In genomic region chr3:120102674-120103073, GRCh38 we compare ENCODE assay signal across 16 cellular contexts. TPM values are rescaled to one million over a fixed set of nuclear protein-coding genes. Genes with fewer than 3 reads are reported as not detected.
DNase-seq lines count a peak whose midpoint lies in the region; ATAC-seq and TF ChIP-seq lines count a peak whose summit lies in the region.
"Had no signal": no experiment of that assay in that cellular context is flagged by ENCODE, and none has a peak within 500 bp of the region (broad histone marks: within the 10 kb centered on the region; RNA-seq: fewer than 3 reads in every experiment).

No MANE protein-coding gene starts in this region.

- intact Hi-C loops in activated CD4-positive, alpha-beta memory T cell treated with anti-CD3 and anti-CD28 coated beads for 36 hours (cut with micrococcal nuclease): no loop called here

- H3K27ac ChIP-seq in trophoblast cell (ENCODE audit: low read depth, low read length): no peak overlapping the region
- H3K27ac ChIP-seq: neural progenitor cell had no signal

- H2BK120ac ChIP-seq in trophoblast cell (ENCODE audit: insufficient read depth, low read length, poor library complexity): no peak overlapping the region

- H3K4me1 ChIP-seq in trophoblast cell (ENCODE audit: control insufficient read depth in 1 of 2, insufficient read depth in 2 of 2, low read length in 2 of 2): peaks cover 3 to 8% of the 10 kb centered on the region in 2 experiments
- H3K4me1 ChIP-seq: neural progenitor cell had no signal

- no peak overlapping the region for H2BK12ac ChIP-seq in trophoblast cell (ENCODE audit: low read length)

- H3K9me3 ChIP-seq in trophoblast cell (ENCODE audit: insufficient read depth, low read depth, low read length): peaks cover 1% of the 10 kb centered on the region

- DNase-seq in NCI-H2029 (lab: John Stamatoyannopoulos, UW) (peak; percentile 78), cerebellar cortex (ENCODE audit: low spot score) (peak; percentile 89), trophoblast cell (no peak), DMS114 treated with DMSO at 0.1 percent for 48 hours (lab: John Stamatoyannopoulos, UW; ENCODE audit: unreplicated experiment) (no peak), type B pancreatic cell (ENCODE audit: extremely low spot score, unreplicated experiment) (no peak)
- no peak for DNase-seq in activated CD4-positive, alpha-beta memory T cell treated with anti-CD3 and anti-CD28 coated beads for 36 hours
- DNase-seq: activated CD8-positive, alpha-beta memory T cell treated with anti-CD3 and anti-CD28 coated beads, Interleukin-2, amount 50 U/mL, for 48 hours; erythroblast; MV-4-11; stimulated activated naive CD8-positive, alpha-beta T cell treated with anti-CD3 and anti-CD28 coated beads, Interleukin-15, amount 100 ng/mL, for 72 hours had no signal

- CTCF ChIA-PET in activated CD4-positive, alpha-beta memory T cell treated with anti-CD3 and anti-CD28 coated beads for 36 hours (lab: Charles Lee): no interaction called here

- no peak overlapping the region for H3K14ac ChIP-seq in trophoblast cell (ENCODE audit: low read length)

- peaks cover 2% of the 10 kb centered on the region in 2 experiments for H3K36me3 ChIP-seq in trophoblast cell (ENCODE audit: control insufficient read depth in 1 of 2, insufficient read depth in 2 of 2, low read length in 2 of 2)
- H3K36me3 ChIP-seq: neural progenitor cell had no signal

- no peak overlapping the region for H4K12ac ChIP-seq in trophoblast cell (ENCODE audit: low read depth, low read length)

- H3K27ac Mint-ChIP-seq in activated CD4-positive, alpha-beta memory T cell treated with anti-CD3 and anti-CD28 coated beads for 36 hours: no peak overlapping the region
- no peak overlapping the region for H3K27ac Mint-ChIP-seq in type B pancreatic cell
- H3K27ac Mint-ChIP-seq: activated naive CD8-positive, alpha-beta T cell; neural progenitor cell; stimulated activated naive CD8-positive, alpha-beta T cell treated with anti-CD3 and anti-CD28 coated beads, Interleukin-15, amount 100 ng/mL, for 72 hours; WTC11 had no signal

- H4K8ac ChIP-seq in trophoblast cell (ENCODE audit: low read depth, low read length): no peak overlapping the region

- H3K4me1 Mint-ChIP-seq in activated CD4-positive, alpha-beta memory T cell treated with anti-CD3 and anti-CD28 coated beads for 36 hours (ENCODE audit: low read depth): peaks cover 9% of the 10 kb centered on the region
- peaks cover 11% of the 10 kb centered on the region for H3K4me1 Mint-ChIP-seq in type B pancreatic cell (ENCODE audit: unreplicated experiment)
- H3K4me1 Mint-ChIP-seq: WTC11 had no signal

- no peak overlapping the region for H2BK5ac ChIP-seq in trophoblast cell (ENCODE audit: low read depth, low read length, poor library complexity)

- no peaks in the 10 kb centered on the region for H3K9me3 Mint-ChIP-seq in activated CD4-positive, alpha-beta memory T cell treated with anti-CD3 and anti-CD28 coated beads for 36 hours
- no peaks in the 10 kb centered on the region for H3K9me3 Mint-ChIP-seq in type B pancreatic cell
- H3K9me3 Mint-ChIP-seq: neural progenitor cell; stimulated activated naive CD8-positive, alpha-beta T cell treated with anti-CD3 and anti-CD28 coated beads, Interleukin-15, amount 100 ng/mL, for 72 hours; WTC11 had no signal

- no peak overlapping the region for H3K4me3 Mint-ChIP-seq in activated CD4-positive, alpha-beta memory T cell treated with anti-CD3 and anti-CD28 coated beads for 36 hours
- H3K4me3 Mint-ChIP-seq in type B pancreatic cell: no peak overlapping the region
- H3K4me3 Mint-ChIP-seq: activated naive CD8-positive, alpha-beta T cell; neural progenitor cell; stimulated activated naive CD8-positive, alpha-beta T cell treated with anti-CD3 and anti-CD28 coated beads, Interleukin-15, amount 100 ng/mL, for 72 hours; WTC11 had no signal

- no peaks in the 10 kb centered on the region for H3K27me3 ChIP-seq in trophoblast cell (ENCODE audit: insufficient read depth, low read length)
- H3K27me3 ChIP-seq: neural progenitor cell had no signal

- no peak for TF ChIP-seq CTCF in type B pancreatic cell (conservative IDR thresholded peaks at IDR 0.05)

- H3K23ac ChIP-seq in trophoblast cell (ENCODE audit: low read length): no peak overlapping the region

- ATAC-seq in GM18498 (IDR thresholded peaks at IDR 0.05; ENCODE audit: unreplicated experiment): peak; percentile 47
- no peak for ATAC-seq in GM21528 (IDR thresholded peaks at IDR 0.05; ENCODE audit: low FRiP score, unreplicated experiment)
- ATAC-seq: stimulated activated naive CD8-positive, alpha-beta T cell treated with anti-CD3 and anti-CD28 coated beads, Interleukin-15, amount 100 ng/mL, for 72 hours; WTC11 had no signal

- peaks cover 6% of the 10 kb centered on the region for H3K79me1 ChIP-seq in trophoblast cell (ENCODE audit: low read length)

- no peak overlapping the region for H3K9ac ChIP-seq in trophoblast cell (ENCODE audit: low read length)
- H3K9ac ChIP-seq: neural progenitor cell had no signal

- H3K79me2 ChIP-seq in trophoblast cell (ENCODE audit: control insufficient read depth, insufficient read depth, low read length, poor library complexity): no peaks in the 10 kb centered on the region

- H2AFZ ChIP-seq in trophoblast cell (ENCODE audit: insufficient read depth, low read length, poor library complexity): no peak overlapping the region
- H2AFZ ChIP-seq: neural progenitor cell had no signal

- peak overlapping the region; percentile 18 for H3K18ac ChIP-seq in trophoblast cell (ENCODE audit: low read length)

- no peak overlapping the region for H3K4me3 ChIP-seq in trophoblast cell (ENCODE audit: low read depth, low read length)
- H3K4me3 ChIP-seq: lung, neural progenitor cell had no signal

- WGBS in trophoblast cell (ENCODE audit: extremely low coverage, insufficient coverage, insufficient read length): no CpG with 5 or more reads among the region's 3 CpGs

- H3K4ac ChIP-seq in trophoblast cell (ENCODE audit: low read depth, low read length): no peak overlapping the region

- no peak overlapping the region for H4K91ac ChIP-seq in trophoblast cell (ENCODE audit: low read depth, low read length)

- H3K36me3 Mint-ChIP-seq in activated CD4-positive, alpha-beta memory T cell treated with anti-CD3 and anti-CD28 coated beads for 36 hours: peaks cover 14% of the 10 kb centered on the region
- peaks cover 22% of the 10 kb centered on the region for H3K36me3 Mint-ChIP-seq in type B pancreatic cell

- POLR2A ChIA-PET in activated CD4-positive, alpha-beta memory T cell treated with anti-CD3 and anti-CD28 coated beads for 36 hours (lab: Charles Lee): no interaction called here

- no peak overlapping the region for H3K4me2 ChIP-seq in trophoblast cell (ENCODE audit: low read length)
- H3K4me2 ChIP-seq: neural progenitor cell had no signal

- H2AK5ac ChIP-seq in trophoblast cell (ENCODE audit: low read length): no peak overlapping the region

- H3K27me3 Mint-ChIP-seq in activated CD4-positive, alpha-beta memory T cell treated with anti-CD3 and anti-CD28 coated beads for 36 hours: no peaks in the 10 kb centered on the region
- no peaks in the 10 kb centered on the region for H3K27me3 Mint-ChIP-seq in type B pancreatic cell
- H3K27me3 Mint-ChIP-seq: activated naive CD8-positive, alpha-beta T cell; stimulated activated naive CD8-positive, alpha-beta T cell treated with anti-CD3 and anti-CD28 coated beads, Interleukin-15, amount 100 ng/mL, for 72 hours had no signal

RNA-seq across cellular contexts. Expression of gene GSK3B, which starts 8.4 kb away (rescaled TPM):
- polyA plus RNA-seq in trophoblast cell (2013): 241 and 242 TPM in 2 replicates
- 10 to 100 TPM; 25.5 to 27.1 TPM for total RNA-seq in activated CD4-positive, alpha-beta memory T cell treated with anti-CD3 and anti-CD28 coated beads for 36 hours
- total RNA-seq in type B pancreatic cell (ENCODE audit: low replicate concordance): 60.5 and 62.9 TPM in 2 replicates

Comparison
In these comparisons a context has a peak if more than half of its experiments do, and no peak if none do; other contexts are left out.
1. DNase-seq: peak in NCI-H2029 (single experiment) and cerebellar cortex (single experiment); none in trophoblast cell (0 of 2), activated CD4-positive, alpha-beta memory T cell treated with anti-CD3 and anti-CD28 coated beads for 36 hours (single experiment), DMS114 treated with DMSO at 0.1 percent for 48 hours (single experiment) and type B pancreatic cell (single experiment).